1 cellular context compared by ENCODE assay signal in the genomic region with DNA sequence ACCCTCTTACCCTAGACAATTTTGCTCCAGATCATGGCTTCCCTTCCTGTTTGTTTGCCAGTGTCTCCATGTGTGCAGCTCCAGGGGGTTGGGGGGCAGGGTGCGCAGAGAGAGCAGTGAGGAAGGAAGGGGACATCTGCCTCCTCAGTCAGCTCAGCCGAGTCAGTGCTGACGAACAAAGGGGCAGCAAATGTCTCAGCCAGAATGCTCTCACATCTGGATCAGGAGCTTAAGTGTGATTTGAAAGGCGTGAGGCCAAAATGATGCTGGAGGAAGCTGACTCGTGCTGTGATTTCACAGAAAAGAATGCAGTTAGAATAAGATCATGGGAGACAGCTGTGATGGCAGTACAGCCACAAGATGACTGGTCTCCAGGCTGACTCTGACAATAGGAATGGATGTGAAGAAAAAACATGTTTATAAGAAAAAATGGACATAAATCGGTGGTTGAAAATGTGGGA.
A peak's percentile ranks its signal among the peaks of the same experiment; 100 is the strongest.
TF ChIP-seq lines count a peak whose summit lies in the region.

No MANE protein-coding gene starts in this region.

TF ChIP-seq in HCT116, 20 proteins besides CTCF, POLR2A, EP300 and RAD21 (continued from another document):
- TF ChIP-seq YY1 (IDR thresholded peaks at IDR 0.05; ENCODE audit: extremely low read depth, insufficient replicate concordance, low read depth, low read length) (peak; percentile 32), ELF1 (IDR thresholded peaks at IDR 0.05; ENCODE audit: borderline replicate concordance, low read depth) (no peak), JUND (IDR thresholded peaks at IDR 0.05) (peak; percentile 59), MAX (IDR thresholded peaks at IDR 0.05) (0 out of 2 replicates have a peak, but pooled peaks have one; percentile 53), TCF7L2 (IDR thresholded peaks at IDR 0.05; ENCODE audit: borderline replicate concordance, extremely low read depth, insufficient read depth, insufficient read length) (no peak), CEBPB (IDR thresholded peaks at IDR 0.05; ENCODE audit: low read depth) (no peak), POLR2AphosphoS5 (IDR thresholded peaks at IDR 0.05; ENCODE audit: low read depth, low read length) (peak; percentile 12; the same call in 1 of the 2 replicates), FOSL1 (IDR thresholded peaks at IDR 0.05; ENCODE audit: low read depth) (peak; percentile 72)
